1 cellular context compared by ENCODE assay signal in genomic region chr9:113139225-113139829, GRCh38.
TF ChIP-seq lines count a peak whose summit lies in the region.

No MANE protein-coding gene starts in this region.

TF ChIP-seq in HepG2, 621 proteins besides CTCF, POLR2A, EP300 and RAD21 (continued from another document and continues in another):
- TF ChIP-seq, protein P1, sequence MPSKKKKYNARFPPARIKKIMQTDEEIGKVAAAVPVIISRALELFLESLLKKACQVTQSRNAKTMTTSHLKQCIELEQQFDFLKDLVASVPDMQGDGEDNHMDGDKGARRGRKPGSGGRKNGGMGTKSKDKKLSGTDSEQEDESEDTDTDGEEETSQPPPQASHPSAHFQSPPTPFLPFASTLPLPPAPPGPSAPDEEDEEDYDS (CRISPR knock-in tag; IDR thresholded peaks at IDR 0.05), result peak; percentile 38; the same call in 1 of the 2 replicates
- TF ChIP-seq ELF1 (CRISPR knock-in tag; IDR thresholded peaks at IDR 0.05), result no peak
- TF ChIP-seq ERF (CRISPR knock-in tag; IDR thresholded peaks at IDR 0.05), result peak; percentile 74
- peak; percentile 75; the same call in 1 of the 2 replicates for TF ChIP-seq MIER2 (CRISPR knock-in tag; IDR thresholded peaks at IDR 0.05)
- TF ChIP-seq ZSCAN21 (CRISPR knock-in tag; IDR thresholded peaks at IDR 0.05; ENCODE audit: borderline replicate concordance), result no peak
- no peak for TF ChIP-seq ZNF75D (CRISPR knock-in tag; IDR thresholded peaks at IDR 0.05; ENCODE audit: borderline replicate concordance)
- peak; percentile 37; the same call in 1 of the 2 replicates for TF ChIP-seq BCL6 (CRISPR knock-in tag; IDR thresholded peaks at IDR 0.05)
- TF ChIP-seq SOX6 (IDR thresholded peaks at IDR 0.05), result no peak
- TF ChIP-seq SOX6 (CRISPR knock-in tag; IDR thresholded peaks at IDR 0.05), result peak; percentile 99
- no peak for TF ChIP-seq MAFF (IDR thresholded peaks at IDR 0.05; ENCODE audit: low read depth, low read length)
- peak; percentile 56 for TF ChIP-seq ASH2L (IDR thresholded peaks at IDR 0.05; ENCODE audit: insufficient read length, low read depth, low read length)
- no peak for TF ChIP-seq ATF1 (CRISPR knock-in tag; IDR thresholded peaks at IDR 0.05)
- peak; percentile 24; the same call in 1 of the 2 replicates for TF ChIP-seq FOXK1 (CRISPR knock-in tag; IDR thresholded peaks at IDR 0.05; ENCODE audit: borderline replicate concordance, low read depth)
- no peak for TF ChIP-seq ZNF563 (CRISPR knock-in tag; IDR thresholded peaks at IDR 0.05)
- peak; percentile 72 for TF ChIP-seq HIC2 (CRISPR knock-in tag; IDR thresholded peaks at IDR 0.05; ENCODE audit: low read depth)
- no peak for TF ChIP-seq TERF1 (CRISPR knock-in tag; IDR thresholded peaks at IDR 0.05)
- TF ChIP-seq NCOA1 (CRISPR knock-in tag; IDR thresholded peaks at IDR 0.05), result no peak
- no peak for TF ChIP-seq ZNF720 (CRISPR knock-in tag; IDR thresholded peaks at IDR 0.05)
- peak; percentile 59; the same call in 1 of the 2 replicates for TF ChIP-seq SIX4 (CRISPR knock-in tag; IDR thresholded peaks at IDR 0.05)
- no peak for TF ChIP-seq ZFYVE20 (CRISPR knock-in tag; IDR thresholded peaks at IDR 0.05; ENCODE audit: borderline replicate concordance, low read depth)
- peak; percentile 88 for TF ChIP-seq HDAC2 (CRISPR knock-in tag; IDR thresholded peaks at IDR 0.05)
- TF ChIP-seq, protein P2, sequence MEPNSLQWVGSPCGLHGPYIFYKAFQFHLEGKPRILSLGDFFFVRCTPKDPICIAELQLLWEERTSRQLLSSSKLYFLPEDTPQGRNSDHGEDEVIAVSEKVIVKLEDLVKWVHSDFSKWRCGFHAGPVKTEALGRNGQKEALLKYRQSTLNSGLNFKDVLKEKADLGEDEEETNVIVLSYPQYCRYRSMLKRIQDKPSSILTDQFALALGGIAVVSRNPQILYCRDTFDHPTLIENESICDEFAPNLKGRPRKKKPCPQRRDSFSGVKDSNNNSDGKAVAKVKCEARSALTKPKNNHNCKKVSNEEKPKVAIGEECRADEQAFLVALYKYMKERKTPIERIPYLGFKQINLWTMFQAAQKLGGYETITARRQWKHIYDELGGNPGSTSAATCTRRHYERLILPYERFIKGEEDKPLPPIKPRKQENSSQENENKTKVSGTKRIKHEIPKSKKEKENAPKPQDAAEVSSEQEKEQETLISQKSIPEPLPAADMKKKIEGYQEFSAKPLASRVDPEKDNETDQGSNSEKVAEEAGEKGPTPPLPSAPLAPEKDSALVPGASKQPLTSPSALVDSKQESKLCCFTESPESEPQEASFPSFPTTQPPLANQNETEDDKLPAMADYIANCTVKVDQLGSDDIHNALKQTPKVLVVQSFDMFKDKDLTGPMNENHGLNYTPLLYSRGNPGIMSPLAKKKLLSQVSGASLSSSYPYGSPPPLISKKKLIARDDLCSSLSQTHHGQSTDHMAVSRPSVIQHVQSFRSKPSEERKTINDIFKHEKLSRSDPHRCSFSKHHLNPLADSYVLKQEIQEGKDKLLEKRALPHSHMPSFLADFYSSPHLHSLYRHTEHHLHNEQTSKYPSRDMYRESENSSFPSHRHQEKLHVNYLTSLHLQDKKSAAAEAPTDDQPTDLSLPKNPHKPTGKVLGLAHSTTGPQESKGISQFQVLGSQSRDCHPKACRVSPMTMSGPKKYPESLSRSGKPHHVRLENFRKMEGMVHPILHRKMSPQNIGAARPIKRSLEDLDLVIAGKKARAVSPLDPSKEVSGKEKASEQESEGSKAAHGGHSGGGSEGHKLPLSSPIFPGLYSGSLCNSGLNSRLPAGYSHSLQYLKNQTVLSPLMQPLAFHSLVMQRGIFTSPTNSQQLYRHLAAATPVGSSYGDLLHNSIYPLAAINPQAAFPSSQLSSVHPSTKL (CRISPR knock-in tag; IDR thresholded peaks at IDR 0.05), result peak; percentile 91
- TF ChIP-seq, protein P3, sequence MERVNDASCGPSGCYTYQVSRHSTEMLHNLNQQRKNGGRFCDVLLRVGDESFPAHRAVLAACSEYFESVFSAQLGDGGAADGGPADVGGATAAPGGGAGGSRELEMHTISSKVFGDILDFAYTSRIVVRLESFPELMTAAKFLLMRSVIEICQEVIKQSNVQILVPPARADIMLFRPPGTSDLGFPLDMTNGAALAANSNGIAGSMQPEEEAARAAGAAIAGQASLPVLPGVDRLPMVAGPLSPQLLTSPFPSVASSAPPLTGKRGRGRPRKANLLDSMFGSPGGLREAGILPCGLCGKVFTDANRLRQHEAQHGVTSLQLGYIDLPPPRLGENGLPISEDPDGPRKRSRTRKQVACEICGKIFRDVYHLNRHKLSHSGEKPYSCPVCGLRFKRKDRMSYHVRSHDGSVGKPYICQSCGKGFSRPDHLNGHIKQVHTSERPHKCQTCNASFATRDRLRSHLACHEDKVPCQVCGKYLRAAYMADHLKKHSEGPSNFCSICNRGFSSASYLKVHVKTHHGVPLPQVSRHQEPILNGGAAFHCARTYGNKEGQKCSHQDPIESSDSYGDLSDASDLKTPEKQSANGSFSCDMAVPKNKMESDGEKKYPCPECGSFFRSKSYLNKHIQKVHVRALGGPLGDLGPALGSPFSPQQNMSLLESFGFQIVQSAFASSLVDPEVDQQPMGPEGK (CRISPR knock-in tag; IDR thresholded peaks at IDR 0.05), result peak; percentile 68; the same call in 1 of the 2 replicates
- no peak for TF ChIP-seq CENPT (CRISPR knock-in tag; IDR thresholded peaks at IDR 0.05; ENCODE audit: low read depth)
- no peak for TF ChIP-seq ZNF432 (CRISPR knock-in tag; IDR thresholded peaks at IDR 0.05; ENCODE audit: borderline replicate concordance)
- TF ChIP-seq, protein P4, sequence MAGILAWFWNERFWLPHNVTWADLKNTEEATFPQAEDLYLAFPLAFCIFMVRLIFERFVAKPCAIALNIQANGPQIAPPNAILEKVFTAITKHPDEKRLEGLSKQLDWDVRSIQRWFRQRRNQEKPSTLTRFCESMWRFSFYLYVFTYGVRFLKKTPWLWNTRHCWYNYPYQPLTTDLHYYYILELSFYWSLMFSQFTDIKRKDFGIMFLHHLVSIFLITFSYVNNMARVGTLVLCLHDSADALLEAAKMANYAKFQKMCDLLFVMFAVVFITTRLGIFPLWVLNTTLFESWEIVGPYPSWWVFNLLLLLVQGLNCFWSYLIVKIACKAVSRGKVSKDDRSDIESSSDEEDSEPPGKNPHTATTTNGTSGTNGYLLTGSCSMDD (CRISPR knock-in tag; IDR thresholded peaks at IDR 0.05), result no peak
- TF ChIP-seq, protein P5, sequence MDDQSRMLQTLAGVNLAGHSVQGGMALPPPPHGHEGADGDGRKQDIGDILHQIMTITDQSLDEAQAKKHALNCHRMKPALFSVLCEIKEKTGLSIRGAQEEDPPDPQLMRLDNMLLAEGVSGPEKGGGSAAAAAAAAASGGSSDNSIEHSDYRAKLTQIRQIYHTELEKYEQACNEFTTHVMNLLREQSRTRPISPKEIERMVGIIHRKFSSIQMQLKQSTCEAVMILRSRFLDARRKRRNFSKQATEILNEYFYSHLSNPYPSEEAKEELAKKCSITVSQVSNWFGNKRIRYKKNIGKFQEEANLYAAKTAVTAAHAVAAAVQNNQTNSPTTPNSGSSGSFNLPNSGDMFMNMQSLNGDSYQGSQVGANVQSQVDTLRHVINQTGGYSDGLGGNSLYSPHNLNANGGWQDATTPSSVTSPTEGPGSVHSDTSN (CRISPR knock-in tag; IDR thresholded peaks at IDR 0.05; ENCODE audit: borderline replicate concordance), result no peak
- TF ChIP-seq, protein P6, sequence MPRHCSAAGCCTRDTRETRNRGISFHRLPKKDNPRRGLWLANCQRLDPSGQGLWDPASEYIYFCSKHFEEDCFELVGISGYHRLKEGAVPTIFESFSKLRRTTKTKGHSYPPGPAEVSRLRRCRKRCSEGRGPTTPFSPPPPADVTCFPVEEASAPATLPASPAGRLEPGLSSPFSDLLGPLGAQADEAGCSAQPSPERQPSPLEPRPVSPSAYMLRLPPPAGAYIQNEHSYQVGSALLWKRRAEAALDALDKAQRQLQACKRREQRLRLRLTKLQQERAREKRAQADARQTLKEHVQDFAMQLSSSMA (CRISPR knock-in tag; IDR thresholded peaks at IDR 0.05), result no peak
- TF ChIP-seq KDM1A (CRISPR knock-in tag; IDR thresholded peaks at IDR 0.05), result 0 out of 2 replicates have a peak, but pooled peaks have one; percentile 15
- TF ChIP-seq, protein P7, sequence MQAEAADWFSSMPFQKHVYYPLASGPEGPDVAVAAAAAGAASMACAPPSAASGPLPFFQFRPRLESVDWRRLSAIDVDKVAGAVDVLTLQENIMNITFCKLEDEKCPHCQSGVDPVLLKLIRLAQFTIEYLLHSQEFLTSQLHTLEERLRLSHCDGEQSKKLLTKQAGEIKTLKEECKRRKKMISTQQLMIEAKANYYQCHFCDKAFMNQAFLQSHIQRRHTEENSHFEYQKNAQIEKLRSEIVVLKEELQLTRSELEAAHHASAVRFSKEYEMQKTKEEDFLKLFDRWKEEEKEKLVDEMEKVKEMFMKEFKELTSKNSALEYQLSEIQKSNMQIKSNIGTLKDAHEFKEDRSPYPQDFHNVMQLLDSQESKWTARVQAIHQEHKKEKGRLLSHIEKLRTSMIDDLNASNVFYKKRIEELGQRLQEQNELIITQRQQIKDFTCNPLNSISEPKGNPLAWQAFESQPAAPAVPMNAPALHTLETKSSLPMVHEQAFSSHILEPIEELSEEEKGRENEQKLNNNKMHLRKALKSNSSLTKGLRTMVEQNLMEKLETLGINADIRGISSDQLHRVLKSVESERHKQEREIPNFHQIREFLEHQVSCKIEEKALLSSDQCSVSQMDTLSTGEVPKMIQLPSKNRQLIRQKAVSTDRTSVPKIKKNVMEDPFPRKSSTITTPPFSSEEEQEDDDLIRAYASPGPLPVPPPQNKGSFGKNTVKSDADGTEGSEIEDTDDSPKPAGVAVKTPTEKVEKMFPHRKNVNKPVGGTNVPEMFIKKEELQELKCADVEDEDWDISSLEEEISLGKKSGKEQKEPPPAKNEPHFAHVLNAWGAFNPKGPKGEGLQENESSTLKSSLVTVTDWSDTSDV (CRISPR knock-in tag; IDR thresholded peaks at IDR 0.05), result no peak
- no peak for TF ChIP-seq XBP1 (CRISPR knock-in tag; IDR thresholded peaks at IDR 0.05)
- TF ChIP-seq GMEB2 (CRISPR knock-in tag; IDR thresholded peaks at IDR 0.05; ENCODE audit: low read depth), result no peak
- TF ChIP-seq ZSCAN30 (CRISPR knock-in tag; IDR thresholded peaks at IDR 0.05), result no peak
- no peak for TF ChIP-seq ZNF281 (CRISPR knock-in tag; IDR thresholded peaks at IDR 0.05; ENCODE audit: borderline replicate concordance)
- TF ChIP-seq RXRB (CRISPR knock-in tag; IDR thresholded peaks at IDR 0.05; ENCODE audit: borderline replicate concordance), result peak; percentile 89
- no peak for TF ChIP-seq ONECUT2 (CRISPR knock-in tag; IDR thresholded peaks at IDR 0.05)
- TF ChIP-seq ZFP82 (CRISPR knock-in tag; IDR thresholded peaks at IDR 0.05; ENCODE audit: borderline replicate concordance), result no peak
- peak; percentile 90 for TF ChIP-seq GATAD2A (CRISPR knock-in tag; IDR thresholded peaks at IDR 0.05)
- peak; percentile 91 for TF ChIP-seq ZNF3 (CRISPR knock-in tag; IDR thresholded peaks at IDR 0.05)
- no peak for TF ChIP-seq AHR (CRISPR knock-in tag; IDR thresholded peaks at IDR 0.05)
- no peak for TF ChIP-seq TOPORS (CRISPR knock-in tag; IDR thresholded peaks at IDR 0.05)
